26 cellular contexts compared by ENCODE assay signal in genomic region chr5:4243865-4244264, GRCh38.
"Had no signal": no experiment of that assay in that cellular context is flagged by ENCODE, and none has a peak within 500 bp of the region (broad histone marks: within the 10 kb centered on the region; RNA-seq: fewer than 3 reads in every experiment).

No MANE protein-coding gene starts in this region.

- H3K27ac ChIP-seq: esophagus muscularis mucosa, foreskin keratinocyte, heart right ventricle, neural progenitor cell, prostate gland, right atrium auricular region, thoracic aorta, tibial nerve, upper lobe of left lung had no signal

- H3K4me3 ChIP-seq: esophagus muscularis mucosa, heart right ventricle, lung, neural progenitor cell, prostate gland, right atrium auricular region, thoracic aorta, tibial nerve, upper lobe of left lung had no signal

- H3K9me3 ChIP-seq: esophagus muscularis mucosa, prostate gland, right atrium auricular region, thoracic aorta, tibial nerve, upper lobe of left lung had no signal

- H3K36me3 Mint-ChIP-seq: immature natural killer cell; memory B cell; naive B cell; neural progenitor cell; stimulated activated effector memory CD8-positive, alpha-beta T cell treated with anti-CD3 and anti-CD28 coated beads, Interleukin-12 subunit alpha, Interleukin-12 subunit beta, amount 100 ng/mL, for 72 hours had no signal

- H3K9ac ChIP-seq: neural progenitor cell had no signal

- H3K4me3 Mint-ChIP-seq: immature natural killer cell; memory B cell; naive B cell; natural killer cell treated with Interleukin-12 subunit alpha and Interleukin-12 subunit beta and Interleukin-15 and Interleukin-18, amount 100 ng/mL, for 72 hours; neural progenitor cell; stimulated activated effector memory CD8-positive, alpha-beta T cell treated with anti-CD3 and anti-CD28 coated beads, Interleukin-12 subunit alpha, Interleukin-12 subunit beta, amount 100 ng/mL, for 72 hours had no signal

- H3K27me3 ChIP-seq: foreskin keratinocyte, neural progenitor cell, right atrium auricular region, tibial nerve, upper lobe of left lung had no signal

- H3K36me3 ChIP-seq: esophagus muscularis mucosa, heart right ventricle, neural progenitor cell, prostate gland, right atrium auricular region, thoracic aorta, tibial nerve, upper lobe of left lung had no signal

- H3K27me3 Mint-ChIP-seq: memory B cell had no signal

- H3K4me1 ChIP-seq: esophagus muscularis mucosa, foreskin keratinocyte, heart right ventricle, neural progenitor cell, prostate gland, right atrium auricular region, tibial nerve, upper lobe of left lung had no signal

- DNase-seq: cerebellar nuclear complex; cortex of kidney; effector CD8-positive, alpha-beta T cell; foreskin keratinocyte; glutamatergic neuron; heart right ventricle; hippocampal formation; immature natural killer cell; islet precursor cell; kidney glomerular epithelial cell; naive B cell; nucleus accumbens; stimulated activated CD4-positive, alpha-beta T cell treated with anti-CD3 and anti-CD28 coated beads, Interleukin-2, amount 100 ng/mL, for 24 hours; stimulated activated CD4-positive, alpha-beta T cell treated with anti-CD3 and anti-CD28 coated beads, Interleukin-4, amount 100 ng/mL, for 24 hours; stimulated activated naive CD8-positive, alpha-beta T cell treated with anti-CD3 and anti-CD28 coated beads, Interleukin-15, Interleukin-2, amounts not matched to agents 100 U/mL and 50 U/mL, for 24 hours had no signal

- H3K4me1 Mint-ChIP-seq: immature natural killer cell; memory B cell; naive B cell; stimulated activated effector memory CD8-positive, alpha-beta T cell treated with anti-CD3 and anti-CD28 coated beads, Interleukin-12 subunit alpha, Interleukin-12 subunit beta, amount 100 ng/mL, for 72 hours had no signal

- H3K27ac Mint-ChIP-seq: immature natural killer cell; memory B cell; naive B cell; natural killer cell treated with Interleukin-12 subunit alpha and Interleukin-12 subunit beta and Interleukin-15 and Interleukin-18, amount 100 ng/mL, for 72 hours; neural progenitor cell; stimulated activated effector memory CD8-positive, alpha-beta T cell treated with anti-CD3 and anti-CD28 coated beads, Interleukin-12 subunit alpha, Interleukin-12 subunit beta, amount 100 ng/mL, for 72 hours had no signal
